ENCODE assay signal across 1 cellular context in genomic region chr22:48943567-48944432, GRCh38.
TF ChIP-seq lines count a peak whose summit lies in the region.

No MANE protein-coding gene starts in this region.

TF ChIP-seq in HepG2, 621 proteins besides CTCF, POLR2A, EP300 and RAD21 (continued from another document and continues in another):
- TF ChIP-seq AFF4 (CRISPR knock-in tag; IDR thresholded peaks at IDR 0.05) (no peak), ZBED4 (CRISPR knock-in tag; IDR thresholded peaks at IDR 0.05; ENCODE audit: borderline replicate concordance) (peak; percentile 56; the same call in 1 of the 2 replicates), ZBTB39 (CRISPR knock-in tag; IDR thresholded peaks at IDR 0.05) (no peak), ZKSCAN1 (IDR thresholded peaks at IDR 0.05; ENCODE audit: low read length) (no peak), ZNF569 (CRISPR knock-in tag; IDR thresholded peaks at IDR 0.05; ENCODE audit: borderline replicate concordance) (no peak), SRF (IDR thresholded peaks at IDR 0.05; ENCODE audit: low read depth, low read length) (no peak), ZNF557 (CRISPR knock-in tag; IDR thresholded peaks at IDR 0.05) (no peak), ZBTB37 (CRISPR knock-in tag; IDR thresholded peaks at IDR 0.05) (peak; percentile 64; the same call in 1 of the 2 replicates), BHLHE40 (IDR thresholded peaks at IDR 0.05; ENCODE audit: low read length) (peak; percentile 50; the same call in 1 of the 2 replicates), ELK4 (CRISPR knock-in tag; IDR thresholded peaks at IDR 0.05; ENCODE audit: borderline replicate concordance) (no peak), PHF5A (CRISPR knock-in tag; IDR thresholded peaks at IDR 0.05; ENCODE audit: low read depth, unreplicated experiment) (peak; percentile 53), ZNF34 (CRISPR knock-in tag; IDR thresholded peaks at IDR 0.05; ENCODE audit: borderline replicate concordance) (no peak), ZSCAN22 (CRISPR knock-in tag; IDR thresholded peaks at IDR 0.05) (no peak), PATZ1 (CRISPR knock-in tag; IDR thresholded peaks at IDR 0.05) (peak; percentile 75), MXI1 (IDR thresholded peaks at IDR 0.05; ENCODE audit: borderline replicate concordance, low read depth, low read length) (peak; percentile 24; the same call in 1 of the 3 replicates), ZNF407 (CRISPR knock-in tag; IDR thresholded peaks at IDR 0.05; ENCODE audit: not compliant biosample characterization) (no peak), ZNF747 (CRISPR knock-in tag; IDR thresholded peaks at IDR 0.05; ENCODE audit: borderline replicate concordance) (peak; percentile 89), ZNF670 (CRISPR knock-in tag; IDR thresholded peaks at IDR 0.05; ENCODE audit: borderline replicate concordance) (no peak), STAT5B (CRISPR knock-in tag; IDR thresholded peaks at IDR 0.05) (no peak), ZNF761 (CRISPR knock-in tag; conservative IDR thresholded peaks at IDR 0.05) (0 out of 2 replicates have a peak, but pooled peaks have one; percentile 57), SRY (CRISPR knock-in tag; IDR thresholded peaks at IDR 0.05) (no peak; the same call in 1 of the 2 replicates)
